In genomic region chrX:154121207-154121606, GRCh38 we compare ENCODE assay signal across 17 cellular contexts. TPM values are rescaled to one million over a fixed set of nuclear protein-coding genes. Genes with fewer than 3 reads are reported as not detected.
DNase-seq lines count a peak whose midpoint lies in the region; ATAC-seq and TF ChIP-seq lines count a peak whose summit lies in the region.
"Had no signal": no experiment of that assay in that cellular context is flagged by ENCODE, and none has a peak within 500 bp of the region (broad histone marks: within the 10 kb centered on the region; RNA-seq: fewer than 3 reads in every experiment).

No MANE protein-coding gene starts in this region.

- H3K36me3 Mint-ChIP-seq in T-cell, result no peaks in the 10 kb centered on the region

- H3K79me2 ChIP-seq in PC-9 (ENCODE audit: low read depth), result no peaks in the 10 kb centered on the region
- H3K79me2 ChIP-seq in parathyroid adenoma, result no peaks in the 10 kb centered on the region

- H2AFZ ChIP-seq in PC-9 (no peak overlapping the region), parathyroid adenoma (no peak overlapping the region)

- H3K4me1 Mint-ChIP-seq in T-cell, result peaks cover 21 to 39% (median 24%) of the 10 kb centered on the region in 3 donors

- H3K27ac ChIP-seq in C4-2B (peak overlapping the region; percentile 45), PC-9 (peak overlapping the region; percentile 87), parathyroid adenoma (peak overlapping the region; percentile 57), suprapubic skin (peak overlapping the region; percentile 24)
- H3K27ac ChIP-seq: HL-60 had no signal

- WGBS in suprapubic skin, result 82% methylated on average over 4 of the region's 4 CpGs

- no peak overlapping the region for H3K9ac ChIP-seq in parathyroid adenoma

- peaks cover 37% of the 10 kb centered on the region for H3F3A ChIP-seq in PC-9 (ENCODE audit: insufficient read depth, low read depth)

- no peaks in the 10 kb centered on the region for H3K27me3 Mint-ChIP-seq in T-cell
- H3K27me3 Mint-ChIP-seq: CD4-positive, alpha-beta memory T cell had no signal

- no peaks in the 10 kb centered on the region for H3K9me3 Mint-ChIP-seq in T-cell

- CTCF ChIA-PET in PC-9 (lab: Charles Lee), result no interaction called here
- CTCF ChIA-PET in T-cell (lab: Charles Lee), result no interaction called here

- H3K4me2 ChIP-seq in PC-9 (peak overlapping the region; percentile 80), parathyroid adenoma (ENCODE audit: low read length) (no peak overlapping the region)

- DNase-seq in PC-9, result peak in 1 of 2 experiments; percentile 1
- DNase-seq in suprapubic skin (ENCODE audit: low spot score in 2 of 2), result no peak
- no peak for DNase-seq in T-cell
- no peak for DNase-seq in RPMI8226
- DNase-seq in NOMO-1 (lab: John Stamatoyannopoulos, UW; ENCODE audit: unreplicated experiment in 2 of 2), result no peak
- DNase-seq: ACHN; CD4-positive, alpha-beta memory T cell; DMS79 treated with DMSO at 0.1 percent for 48 hours; HCEC 1CT; NCI-H1417 treated with DMSO at 0.1 percent for 48 hours; NCI-H2081; NCI-H510A; NCI-H774 had no signal

- H3K4me3 ChIP-seq in PC-9 (no peak overlapping the region), parathyroid adenoma (ENCODE audit: low read depth, low read length) (no peak overlapping the region), suprapubic skin (no peak overlapping the region)

- no peak overlapping the region for H3K4me3 Mint-ChIP-seq in T-cell
- H3K4me3 Mint-ChIP-seq: CD4-positive, alpha-beta memory T cell had no signal

- no peak for TF ChIP-seq POLR2A in suprapubic skin (IDR thresholded peaks at IDR 0.05)

- ATAC-seq in T-cell (replicated peaks in 1 of 4), result no peak

- POLR2A ChIA-PET in PC-9 (lab: Charles Lee; ENCODE audit: unreplicated experiment), result no interaction called here
- POLR2A ChIA-PET in T-cell (lab: Charles Lee), result no interaction called here

- H3K36me3 ChIP-seq in PC-9 (ENCODE audit: low read depth), result no peaks in the 10 kb centered on the region
- H3K36me3 ChIP-seq in parathyroid adenoma (ENCODE audit: control insufficient read depth, insufficient read depth, low read length), result no peaks in the 10 kb centered on the region
- H3K36me3 ChIP-seq in suprapubic skin, result no peaks in the 10 kb centered on the region

- H4K20me1 ChIP-seq in PC-9 (ENCODE audit: insufficient read depth), result no peaks in the 10 kb centered on the region

- no peaks in the 10 kb centered on the region for H3K9me2 ChIP-seq in PC-9 (ENCODE audit: insufficient read depth)

- H3K4me1 ChIP-seq in PC-9 (replicated peaks; ENCODE audit: insufficient read depth) (peaks cover 42% of the 10 kb centered on the region), parathyroid adenoma (no peaks in the 10 kb centered on the region), suprapubic skin (no peaks in the 10 kb centered on the region)

- H3K27me3 ChIP-seq in PC-9 (ENCODE audit: insufficient read depth, low read depth), result no peaks in the 10 kb centered on the region
- no peaks in the 10 kb centered on the region for H3K27me3 ChIP-seq in parathyroid adenoma (ENCODE audit: control insufficient read depth, insufficient read depth, low read length)
- no peaks in the 10 kb centered on the region for H3K27me3 ChIP-seq in suprapubic skin

- H3K9me3 ChIP-seq in PC-9 (ENCODE audit: insufficient read depth, low read depth), result no peaks in the 10 kb centered on the region
- H3K9me3 ChIP-seq in parathyroid adenoma (ENCODE audit: control insufficient read depth, low read length), result no peaks in the 10 kb centered on the region
- H3K9me3 ChIP-seq in suprapubic skin, result no peaks in the 10 kb centered on the region

- intact Hi-C loops in PC-9 (cut with micrococcal nuclease; ENCODE audit: unreplicated experiment), result no loop called here

- H3K27ac Mint-ChIP-seq in T-cell, result peak overlapping the region in 1 of 2 donors; percentile 31

- BruUV-seq in PC-9 (replicated peaks; lab: Mats Ljungman, UMichigan), result no TSS peak

- TF ChIP-seq EP300 in suprapubic skin (IDR thresholded peaks at IDR 0.05), result no peak

- TF ChIP-seq CTCF in C4-2B (conservative IDR thresholded peaks at IDR 0.05) (no peak), PC-9 (conservative IDR thresholded peaks at IDR 0.05) (no peak), parathyroid adenoma (IDR thresholded peaks at IDR 0.05) (no peak), suprapubic skin (IDR thresholded peaks at IDR 0.05) (no peak)

RNA-seq across cellular contexts. Expression of gene OPN1LW, which starts 22.8 kb away (rescaled TPM):
- total RNA-seq in PC-9 (2021) (not detected in 2 replicates), suprapubic skin (not detected), T-cell (not detected)
- total RNA-seq: CD4-positive, alpha-beta memory T cell; SK-MEL-5 had no signal

RNA-seq across cellular contexts. Expression of gene MECP2, which starts 23.7 kb away (rescaled TPM):
- total RNA-seq in PC-9 (2021) (85.6 and 90.1 TPM in 2 replicates), suprapubic skin (10 to 100 TPM; 19.7 to 76.0 (median 33.9) TPM), T-cell (100 to 1,000 TPM in 3 of 5 donors, 10 to 100 TPM in 2; 84.9 to 129 (median 100) TPM)

Comparison
In these comparisons a context has a peak if more than half of its experiments do, and no peak if none do; other contexts are left out.
1. H3K27ac ChIP-seq: peak in every context shown above with its lines; median percentile 87 in PC-9; 57 in parathyroid adenoma; 45 in C4-2B; 24 in suprapubic skin.